ENCODE assay signal across 1 cellular context in the genomic region with DNA sequence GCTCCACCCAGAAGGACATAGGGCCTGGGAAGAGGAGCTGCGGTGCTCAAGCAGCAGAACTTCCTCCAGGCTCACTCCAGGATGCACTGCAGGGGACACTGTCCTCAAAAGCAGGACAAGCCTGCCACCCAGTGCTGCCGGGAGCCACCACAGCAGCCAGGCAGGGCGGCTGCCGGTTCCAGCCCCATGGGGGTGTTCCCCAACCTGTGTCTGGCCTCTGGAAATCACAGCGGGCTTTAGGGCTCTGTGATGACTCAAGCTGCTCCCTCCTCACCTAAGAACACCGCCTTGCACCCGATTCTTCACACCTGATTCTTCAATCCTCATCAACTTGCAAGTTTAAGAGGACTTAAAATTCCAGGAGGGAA.
TF ChIP-seq lines count a peak whose summit lies in the region.

No MANE protein-coding gene starts in this region.

TF ChIP-seq in K562, 482 proteins besides CTCF, POLR2A, EP300 and RAD21 (continued from another document):
- TF ChIP-seq, protein P1, sequence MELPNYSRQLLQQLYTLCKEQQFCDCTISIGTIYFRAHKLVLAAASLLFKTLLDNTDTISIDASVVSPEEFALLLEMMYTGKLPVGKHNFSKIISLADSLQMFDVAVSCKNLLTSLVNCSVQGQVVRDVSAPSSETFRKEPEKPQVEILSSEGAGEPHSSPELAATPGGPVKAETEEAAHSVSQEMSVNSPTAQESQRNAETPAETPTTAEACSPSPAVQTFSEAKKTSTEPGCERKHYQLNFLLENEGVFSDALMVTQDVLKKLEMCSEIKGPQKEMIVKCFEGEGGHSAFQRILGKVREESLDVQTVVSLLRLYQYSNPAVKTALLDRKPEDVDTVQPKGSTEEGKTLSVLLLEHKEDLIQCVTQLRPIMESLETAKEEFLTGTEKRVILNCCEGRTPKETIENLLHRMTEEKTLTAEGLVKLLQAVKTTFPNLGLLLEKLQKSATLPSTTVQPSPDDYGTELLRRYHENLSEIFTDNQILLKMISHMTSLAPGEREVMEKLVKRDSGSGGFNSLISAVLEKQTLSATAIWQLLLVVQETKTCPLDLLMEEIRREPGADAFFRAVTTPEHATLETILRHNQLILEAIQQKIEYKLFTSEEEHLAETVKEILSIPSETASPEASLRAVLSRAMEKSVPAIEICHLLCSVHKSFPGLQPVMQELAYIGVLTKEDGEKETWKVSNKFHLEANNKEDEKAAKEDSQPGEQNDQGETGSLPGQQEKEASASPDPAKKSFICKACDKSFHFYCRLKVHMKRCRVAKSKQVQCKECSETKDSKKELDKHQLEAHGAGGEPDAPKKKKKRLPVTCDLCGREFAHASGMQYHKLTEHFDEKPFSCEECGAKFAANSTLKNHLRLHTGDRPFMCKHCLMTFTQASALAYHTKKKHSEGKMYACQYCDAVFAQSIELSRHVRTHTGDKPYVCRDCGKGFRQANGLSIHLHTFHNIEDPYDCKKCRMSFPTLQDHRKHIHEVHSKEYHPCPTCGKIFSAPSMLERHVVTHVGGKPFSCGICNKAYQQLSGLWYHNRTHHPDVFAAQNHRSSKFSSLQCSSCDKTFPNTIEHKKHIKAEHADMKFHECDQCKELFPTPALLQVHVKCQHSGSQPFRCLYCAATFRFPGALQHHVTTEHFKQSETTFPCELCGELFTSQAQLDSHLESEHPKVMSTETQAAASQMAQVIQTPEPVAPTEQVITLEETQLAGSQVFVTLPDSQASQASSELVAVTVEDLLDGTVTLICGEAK (IDR thresholded peaks at IDR 0.05) = no peak
- TF ChIP-seq, protein P1 (CRISPR knock-in tag; IDR thresholded peaks at IDR 0.05) = no peak
- TF ChIP-seq BRF1 (IDR thresholded peaks at IDR 0.05; ENCODE audit: borderline replicate concordance, extremely low read depth, insufficient read length) = no peak
- no peak for TF ChIP-seq SNIP1 (IDR thresholded peaks at IDR 0.05; ENCODE audit: low read depth)
- 0 out of 4 replicates have a peak, but pooled peaks of 1 of the 2 experiments have one; percentile 29 for TF ChIP-seq MAZ (CRISPR knock-in tag; conservative IDR thresholded peaks at IDR 0.05 in 1 of 2, IDR thresholded peaks at IDR 0.05 in 1 of 2)
- peak in 1 of 2 experiments; percentile 41; a peak in 2 of 4 replicates for TF ChIP-seq RCOR1 (IDR thresholded peaks at IDR 0.05; ENCODE audit: borderline replicate concordance in 1 of 2, low read depth in 2 of 2, low read length in 2 of 2)
- TF ChIP-seq NCOA6 (IDR thresholded peaks at IDR 0.05) = no peak
- TF ChIP-seq, protein P2, sequence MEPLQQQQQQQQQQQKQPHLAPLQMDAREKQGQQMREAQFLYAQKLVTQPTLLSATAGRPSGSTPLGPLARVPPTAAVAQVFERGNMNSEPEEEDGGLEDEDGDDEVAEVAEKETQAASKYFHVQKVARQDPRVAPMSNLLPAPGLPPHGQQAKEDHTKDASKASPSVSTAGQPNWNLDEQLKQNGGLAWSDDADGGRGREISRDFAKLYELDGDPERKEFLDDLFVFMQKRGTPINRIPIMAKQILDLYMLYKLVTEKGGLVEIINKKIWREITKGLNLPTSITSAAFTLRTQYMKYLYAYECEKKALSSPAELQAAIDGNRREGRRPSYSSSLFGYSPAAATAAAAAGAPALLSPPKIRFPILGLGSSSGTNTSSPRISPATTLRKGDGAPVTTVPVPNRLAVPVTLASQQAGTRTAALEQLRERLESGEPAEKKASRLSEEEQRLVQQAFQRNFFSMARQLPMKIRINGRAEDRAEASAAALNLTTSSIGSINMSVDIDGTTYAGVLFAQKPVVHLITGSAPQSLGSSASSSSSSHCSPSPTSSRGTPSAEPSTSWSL (CRISPR knock-in tag; IDR thresholded peaks at IDR 0.05; ENCODE audit: borderline replicate concordance) = no peak
- TF ChIP-seq SMC3 (conservative IDR thresholded peaks at IDR 0.05; ENCODE audit: insufficient read depth, low read depth, low read length) = peak; percentile 28; the same call in 1 of the 2 replicates
- TF ChIP-seq NR4A1 (CRISPR knock-in tag; IDR thresholded peaks at IDR 0.05) = no peak
- no peak for TF ChIP-seq NR4A1 (tag; IDR thresholded peaks at IDR 0.05)
